Comparison of ENCODE assay signal across 11 cellular contexts in genomic region chr17:48046296-48046695, GRCh38. TPM values are rescaled to one million over a fixed set of nuclear protein-coding genes. Genes with fewer than 3 reads are reported as not detected.
DNase-seq lines count a peak whose midpoint lies in the region; ATAC-seq and TF ChIP-seq lines count a peak whose summit lies in the region.
"Had no signal": no experiment of that assay in that cellular context is flagged by ENCODE, and none has a peak within 500 bp of the region (broad histone marks: within the 10 kb centered on the region; RNA-seq: fewer than 3 reads in every experiment).

No MANE protein-coding gene starts in this region.

- TF ChIP-seq CTCF in WERI-Rb-1 (IDR thresholded peaks at IDR 0.05; ENCODE audit: low read depth, low read length) (no peak), hepatocyte (IDR thresholded peaks at IDR 0.05; ENCODE audit: poor library complexity) (no peak)

- no peaks in the 10 kb centered on the region for H3K9me3 Mint-ChIP-seq in activated T-cell treated with anti-CD3 and anti-CD28 coated beads, Interleukin-2, amount 50 U/mL, for 4 hours
- no peaks in the 10 kb centered on the region for H3K9me3 Mint-ChIP-seq in stimulated activated naive CD8-positive, alpha-beta T cell treated with anti-CD3 and anti-CD28 coated beads, Interleukin-15, amount 100 ng/mL, for 72 hours

- H3K79me2 ChIP-seq in hepatocyte: peaks cover 37% of the 10 kb centered on the region

- H3K36me3 ChIP-seq in WERI-Rb-1 (peaks cover 18% of the 10 kb centered on the region), hepatocyte (replicated peaks; ENCODE audit: insufficient read depth, low read depth) (no peaks in the 10 kb centered on the region)

- H3K27ac ChIP-seq in WERI-Rb-1 (peak overlapping the region; percentile 61), hepatocyte (peak overlapping the region; percentile 96)

- H4K20me1 ChIP-seq in hepatocyte (ENCODE audit: insufficient read depth, poor library complexity, severe bottlenecking): peaks cover 9% of the 10 kb centered on the region

- DNase-seq in activated T-cell treated with anti-CD3 and anti-CD28 coated beads, Interleukin-2, amount 50 U/mL, for 4 hours: no peak
- no peak for DNase-seq in activated T-cell treated with anti-CD3 and anti-CD28 coated beads, Interleukin-2, amount 50 U/mL, for 48 hours
- DNase-seq in WERI-Rb-1 (no peak), hepatocyte (ENCODE audit: low spot score) (no peak), COLO829 (ENCODE audit: low spot score) (no peak), glomerular visceral epithelial cell (ENCODE audit: extremely low spot score) (no peak)
- DNase-seq in stimulated activated naive CD8-positive, alpha-beta T cell treated with anti-CD3 and anti-CD28 coated beads, Interleukin-15, amount 100 ng/mL, for 72 hours: no peak
- DNase-seq: effector CD4-positive, alpha-beta T cell; KG1; trophoblast cell had no signal

- peaks cover 10% of the 10 kb centered on the region for H3K36me3 Mint-ChIP-seq in activated T-cell treated with anti-CD3 and anti-CD28 coated beads, Interleukin-2, amount 50 U/mL, for 4 hours (ENCODE audit: insufficient read depth)

- peak overlapping the region; percentile 89 for H3K4me2 ChIP-seq in hepatocyte

- no peak for ATAC-seq in activated T-cell treated with anti-CD3 and anti-CD28 coated beads, Interleukin-2, amount 50 U/mL, for 4 hours
- no peak for ATAC-seq in stimulated activated naive CD8-positive, alpha-beta T cell treated with anti-CD3 and anti-CD28 coated beads, Interleukin-15, amount 100 ng/mL, for 72 hours
- no peak for ATAC-seq in HG03378 (IDR thresholded peaks at IDR 0.05; ENCODE audit: unreplicated experiment)

- 92% methylated on average over 7 of the region's 7 CpGs for WGBS in hepatocyte (ENCODE audit: low lambda C conversion rate, missing lambda C conversion rate)

- peaks cover 31% of the 10 kb centered on the region for H3K4me1 ChIP-seq in hepatocyte (ENCODE audit: insufficient read depth)

- H3K27ac Mint-ChIP-seq in stimulated activated naive CD8-positive, alpha-beta T cell treated with anti-CD3 and anti-CD28 coated beads, Interleukin-15, amount 100 ng/mL, for 72 hours: peak overlapping the region; percentile 13 to 64

- peaks cover 35% of the 10 kb centered on the region for H3K4me1 Mint-ChIP-seq in activated T-cell treated with anti-CD3 and anti-CD28 coated beads, Interleukin-2, amount 50 U/mL, for 4 hours (ENCODE audit: low read depth)
- peaks cover 59% of the 10 kb centered on the region for H3K4me1 Mint-ChIP-seq in stimulated activated naive CD8-positive, alpha-beta T cell treated with anti-CD3 and anti-CD28 coated beads, Interleukin-15, amount 100 ng/mL, for 72 hours

- H3K4me3 ChIP-seq in WERI-Rb-1 (ENCODE audit: low read depth, low read length) (no peak overlapping the region), hepatocyte (peak overlapping the region; percentile 82)

- H2AFZ ChIP-seq in hepatocyte: no peak overlapping the region

- H3K9me3 ChIP-seq in WERI-Rb-1 (ENCODE audit: severe bottlenecking): no peaks in the 10 kb centered on the region
- no peaks in the 10 kb centered on the region for H3K9me3 ChIP-seq in hepatocyte (ENCODE audit: low read depth)

- H3K27me3 ChIP-seq in WERI-Rb-1 (ENCODE audit: insufficient read depth, low read depth, severe bottlenecking) (no peaks in the 10 kb centered on the region), hepatocyte (no peaks in the 10 kb centered on the region)

- no peaks in the 10 kb centered on the region for H3K27me3 Mint-ChIP-seq in activated T-cell treated with anti-CD3 and anti-CD28 coated beads, Interleukin-2, amount 50 U/mL, for 4 hours (ENCODE audit: low read depth)
- H3K27me3 Mint-ChIP-seq in stimulated activated naive CD8-positive, alpha-beta T cell treated with anti-CD3 and anti-CD28 coated beads, Interleukin-15, amount 100 ng/mL, for 72 hours: no peaks in the 10 kb centered on the region

- H3K4me3 Mint-ChIP-seq in activated T-cell treated with anti-CD3 and anti-CD28 coated beads, Interleukin-2, amount 50 U/mL, for 4 hours: peak overlapping the region; percentile 92
- peak overlapping the region; percentile 86 to 95 for H3K4me3 Mint-ChIP-seq in stimulated activated naive CD8-positive, alpha-beta T cell treated with anti-CD3 and anti-CD28 coated beads, Interleukin-15, amount 100 ng/mL, for 72 hours

- H3K9me2 ChIP-seq in hepatocyte (replicated peaks; ENCODE audit: insufficient read depth): no peaks in the 10 kb centered on the region

RNA-seq across cellular contexts. Expression of gene NFE2L1, which starts 1.9 kb away (rescaled TPM):
- total RNA-seq in activated T-cell treated with anti-CD3 and anti-CD28 coated beads, Interleukin-2, amount 50 U/mL, for 4 hours: 100 to 1,000 TPM in 2 of 3 donors, 10 to 100 TPM in 1; 93.1 to 123 (median 109) TPM
- total RNA-seq in hepatocyte: 82.0 and 86.4 TPM in 2 replicates
- 35.3 and 42.4 TPM in 2 replicates for polyA plus RNA-seq in hepatocyte

RNA-seq across cellular contexts. Expression of gene COPZ2, which starts 8.7 kb away (rescaled TPM):
- 1 to 10 TPM; 2.6 to 3.9 (median 3.2) TPM for total RNA-seq in activated T-cell treated with anti-CD3 and anti-CD28 coated beads, Interleukin-2, amount 50 U/mL, for 4 hours
- total RNA-seq in hepatocyte: 36.0 and 40.7 TPM in 2 replicates
- polyA plus RNA-seq in hepatocyte: 139 and 159 TPM in 2 replicates

RNA-seq across cellular contexts. Expression of gene CBX1, which starts 55.0 kb away (rescaled TPM):
- 10 to 100 TPM; 53.2 to 64.4 (median 60.8) TPM for total RNA-seq in activated T-cell treated with anti-CD3 and anti-CD28 coated beads, Interleukin-2, amount 50 U/mL, for 4 hours
- total RNA-seq in hepatocyte: 49.0 and 57.0 TPM in 2 replicates
- polyA plus RNA-seq in hepatocyte: 20.7 and 23.5 TPM in 2 replicates
